ENCODE assay signal across 9 cellular contexts in genomic region chr9:96139592-96140251, GRCh38.
DNase-seq lines count a peak whose midpoint lies in the region; ATAC-seq, FAIRE-seq and TF ChIP-seq lines count a peak whose summit lies in the region.
"Had no signal": no experiment of that assay in that cellular context is flagged by ENCODE, and none has a peak within 500 bp of the region (broad histone marks: within the 10 kb centered on the region; RNA-seq: fewer than 3 reads in every experiment).

No MANE protein-coding gene starts in this region.

- intact Hi-C loops in activated CD4-positive, alpha-beta T cell treated with anti-CD3 and anti-CD28 coated beads, Interleukin-2, amount 10 ng/mL, durations not matched to agents 24 days and 14 days (cut with micrococcal nuclease): no loop called here

- no peak for TF ChIP-seq RAD21 in A549 (conservative IDR thresholded peaks at IDR 0.05 in 1 of 2, IDR thresholded peaks at IDR 0.05 in 1 of 2)

- TF ChIP-seq CTCF in A549 (IDR thresholded peaks at IDR 0.05) (no peak), bronchial epithelial cell (IDR thresholded peaks at IDR 0.05; ENCODE audit: insufficient read depth, low read length, severe bottlenecking) (no peak)

- peaks cover 10% of the 10 kb centered on the region for H3K4me1 Mint-ChIP-seq in activated CD4-positive, alpha-beta T cell treated with anti-CD3 and anti-CD28 coated beads, Interleukin-2, amount 10 ng/mL, durations not matched to agents 24 days and 14 days

- no peak overlapping the region for H3K4me3 Mint-ChIP-seq in activated CD4-positive, alpha-beta T cell treated with anti-CD3 and anti-CD28 coated beads, Interleukin-2, amount 10 ng/mL, durations not matched to agents 24 days and 14 days

- DNase-seq in A549 (ENCODE audit: low read depth in 1 of 2, low spot score in 1 of 2): peak in 1 of 2 experiments; percentile 48
- peak; percentile 68 for DNase-seq in NCI-H1092 (lab: John Stamatoyannopoulos, UW)
- peak; percentile 61 for DNase-seq in bronchial epithelial cell (ENCODE audit: low read depth)
- DNase-seq in mucosa of gallbladder (ENCODE audit: low spot score): peak; percentile 74
- DNase-seq in activated naive CD4-positive, alpha-beta T cell treated with Interleukin-2 at 50 U/mL for 16 hours: no peak
- no peak for DNase-seq in OCI-M2 (lab: John Stamatoyannopoulos, UW; ENCODE audit: unreplicated experiment)
- no peak for DNase-seq in activated CD4-positive, alpha-beta T cell treated with anti-CD3 and anti-CD28 coated beads, Interleukin-2, amount 10 ng/mL, durations not matched to agents 24 days and 14 days

- TF ChIP-seq EP300 in A549 (IDR thresholded peaks at IDR 0.05): no peak

- POLR2A ChIA-PET in A549 (lab: Yijun Ruan, JAX): no interaction called here

- no peaks in the 10 kb centered on the region for H3K36me3 ChIP-seq in bronchial epithelial cell (ENCODE audit: control insufficient read depth, insufficient read depth, low read length)
- H3K36me3 ChIP-seq: heart left ventricle had no signal

- peaks cover 3% of the 10 kb centered on the region for H3K27me3 ChIP-seq in bronchial epithelial cell (ENCODE audit: control insufficient read depth, insufficient read depth, low read length)

- CTCF ChIA-PET in A549 (lab: Yijun Ruan, JAX): no interaction called here

- H3K9me3 Mint-ChIP-seq in activated CD4-positive, alpha-beta T cell treated with anti-CD3 and anti-CD28 coated beads, Interleukin-2, amount 10 ng/mL, durations not matched to agents 24 days and 14 days: no peaks in the 10 kb centered on the region

- TF ChIP-seq POLR2A in A549 (IDR thresholded peaks at IDR 0.05; ENCODE audit: low read length): no peak

- no peak for FAIRE-seq in A549 (lab: Jason Lieb, UNC)
- no peak for FAIRE-seq in bronchial epithelial cell (lab: Jason Lieb, UNC)

- H3K27ac Mint-ChIP-seq in activated CD4-positive, alpha-beta T cell treated with anti-CD3 and anti-CD28 coated beads, Interleukin-2, amount 10 ng/mL, durations not matched to agents 24 days and 14 days: no peak overlapping the region

- ATAC-seq in A549 (peak; percentile 52 to 72; a peak in 3 of 6 replicates), GM18873 (IDR thresholded peaks at IDR 0.05; ENCODE audit: low FRiP score, unreplicated experiment) (no peak)

- 32% methylated on average over 9 of the region's 13 CpGs for WGBS in A549 (ENCODE audit: missing lambda C conversion rate)

- H3K4me2 ChIP-seq in A549: peak overlapping the region; percentile 48

- no peak overlapping the region for H3K4me3 ChIP-seq in A549
- H3K4me3 ChIP-seq in bronchial epithelial cell (ENCODE audit: low read depth, low read length): no peak overlapping the region
- H3K4me3 ChIP-seq: heart left ventricle had no signal

- peak overlapping the region; percentile 62 to 64 for H3K27ac ChIP-seq in A549

- H3K4me1 ChIP-seq in A549: peaks cover 41% of the 10 kb centered on the region

- H3K9me3 ChIP-seq in A549: no peaks in the 10 kb centered on the region

- H3K36me3 Mint-ChIP-seq in activated CD4-positive, alpha-beta T cell treated with anti-CD3 and anti-CD28 coated beads, Interleukin-2, amount 10 ng/mL, durations not matched to agents 24 days and 14 days (ENCODE audit: low read depth): no peaks in the 10 kb centered on the region

- H3K27me3 Mint-ChIP-seq in activated CD4-positive, alpha-beta T cell treated with anti-CD3 and anti-CD28 coated beads, Interleukin-2, amount 10 ng/mL, durations not matched to agents 24 days and 14 days: peaks cover 11% of the 10 kb centered on the region

TF ChIP-seq in A549, 52 proteins besides CTCF, POLR2A, EP300 and RAD21:
- TF ChIP-seq ELK1 (IDR thresholded peaks at IDR 0.05; ENCODE audit: low read depth, low read length): no peak
- TF ChIP-seq HDAC2 (IDR thresholded peaks at IDR 0.05): no peak
- TF ChIP-seq CHD4 (IDR thresholded peaks at IDR 0.05; ENCODE audit: borderline replicate concordance): no peak
- peak; percentile 81 for TF ChIP-seq CEBPB (IDR thresholded peaks at IDR 0.05)
- TF ChIP-seq FOSL2 (IDR thresholded peaks at IDR 0.05): no peak
- TF ChIP-seq FOSL2 (CRISPR knock-in tag; IDR thresholded peaks at IDR 0.05): peak; percentile 11; the same call in 1 of the 2 replicates
- TF ChIP-seq MAX (IDR thresholded peaks at IDR 0.05): 0 out of 2 replicates have a peak, but pooled peaks have one; percentile 27
- peak; percentile 40 for TF ChIP-seq USF2 (IDR thresholded peaks at IDR 0.05)

Comparison
In these comparisons a context has a peak if more than half of its experiments do, and no peak if none do; other contexts are left out.
1. DNase-seq: peak in NCI-H1092 (single experiment), bronchial epithelial cell (single experiment) and mucosa of gallbladder (single experiment); none in activated naive CD4-positive, alpha-beta T cell treated with Interleukin-2 at 50 U/mL for 16 hours (single experiment), OCI-M2 (single experiment) and activated CD4-positive, alpha-beta T cell treated with anti-CD3 and anti-CD28 coated beads, Interleukin-2, amount 10 ng/mL, durations not matched to agents 24 days and 14 days (single experiment).